ENCODE assay signal across 8 cellular contexts in the genomic region with DNA sequence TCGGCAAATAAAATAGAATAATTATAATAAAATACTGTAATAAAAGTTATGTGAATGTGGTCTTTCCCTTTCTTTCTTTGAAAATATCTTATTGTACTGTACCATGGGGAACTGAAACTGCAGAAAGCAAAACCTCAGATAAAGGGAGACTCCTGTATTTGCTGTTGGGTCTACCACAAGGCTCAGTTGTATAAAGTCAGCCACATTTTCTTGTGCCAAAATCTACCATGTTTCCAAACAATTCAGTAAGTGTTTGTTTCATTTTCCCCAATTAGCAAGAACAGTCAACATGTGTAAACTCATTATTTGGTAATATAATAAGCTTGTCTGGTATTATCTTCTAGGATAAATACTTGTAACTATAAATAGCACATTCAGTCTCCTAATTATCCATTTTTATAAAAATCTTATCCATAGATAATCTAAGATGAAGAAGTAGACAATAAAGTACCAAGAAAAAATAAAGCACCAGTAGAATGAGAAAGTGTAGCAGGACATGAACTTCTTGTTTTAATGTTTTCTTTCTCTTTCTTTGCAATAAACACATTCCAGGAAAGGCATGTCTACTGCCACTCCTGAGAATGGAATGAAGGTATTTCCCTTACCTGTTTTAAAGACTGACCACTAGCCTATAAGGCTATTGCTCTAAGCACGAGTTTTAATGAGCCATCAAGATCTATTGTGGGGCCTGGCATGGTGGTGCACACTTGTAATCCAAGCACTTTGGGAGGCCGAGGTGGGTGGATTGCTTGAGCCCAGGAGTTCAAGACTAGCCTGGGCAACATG. TPM values are rescaled to one million over a fixed set of nuclear protein-coding genes. Genes with fewer than 3 reads are reported as not detected.
DNase-seq lines count a peak whose midpoint lies in the region; ATAC-seq and TF ChIP-seq lines count a peak whose summit lies in the region.

No MANE protein-coding gene starts in this region.

- peak; percentile 80 for ATAC-seq in GM21447 (IDR thresholded peaks at IDR 0.05; ENCODE audit: unreplicated experiment)
- peak; percentile 66 for ATAC-seq in HG03196 (IDR thresholded peaks at IDR 0.05; ENCODE audit: unreplicated experiment)

- H3K27ac ChIP-seq in esophagus squamous epithelium = no peak overlapping the region

- WGBS in esophagus squamous epithelium, 2 donors = 67 to 77% methylated on average over 3 of the region's 3 CpGs

- H3K36me3 ChIP-seq in esophagus squamous epithelium = no peaks in the 10 kb centered on the region

- no peaks in the 10 kb centered on the region for H3K9me3 ChIP-seq in esophagus squamous epithelium

- no peaks in the 10 kb centered on the region for H3K27me3 ChIP-seq in esophagus squamous epithelium

- DNase-seq in GM12865 (ENCODE audit: low read depth) (peak; percentile 80), SIG-M5 treated with dmso at 0.1 percent for 504 hours (lab: John Stamatoyannopoulos, UW; ENCODE audit: unreplicated experiment) (peak; percentile 64), NCI-H524 treated with DMSO at 0.1 percent for 48 hours (lab: John Stamatoyannopoulos, UW) (no peak), HuH-7 (ENCODE audit: low spot score) (no peak), esophagus squamous epithelium (lab: John Stamatoyannopoulos, UW) (no peak), SW 1271 (lab: John Stamatoyannopoulos, UW) (no peak)

- intact Hi-C loops in esophagus squamous epithelium (cut with DNase I) = no loop called here

- TF ChIP-seq POLR2A in esophagus squamous epithelium (IDR thresholded peaks at IDR 0.05) = no peak

- no peak overlapping the region for H3K4me3 ChIP-seq in GM12865 (ENCODE audit: low read depth, low read length)
- H3K4me3 ChIP-seq in esophagus squamous epithelium = no peak overlapping the region

- TF ChIP-seq CTCF in GM12865 (IDR thresholded peaks at IDR 0.05; ENCODE audit: insufficient read depth, low read depth, low read length, missing control alignments) (no peak), esophagus squamous epithelium (IDR thresholded peaks at IDR 0.05) (no peak)

- no peaks in the 10 kb centered on the region for H3K4me1 ChIP-seq in esophagus squamous epithelium

RNA-seq across cellular contexts. Expression of a gene that starts 15.0 kb away (rescaled TPM):
- total RNA-seq in esophagus squamous epithelium = 10 to 100 TPM; 15.2 to 34.0 (median 25.2) TPM

Comparison
In these comparisons a context has a peak if more than half of its experiments do, and no peak if none do; other contexts are left out.
1. DNase-seq: peak in GM12865 (single experiment) and SIG-M5 treated with dmso at 0.1 percent for 504 hours (single experiment); none in NCI-H524 treated with DMSO at 0.1 percent for 48 hours (single experiment), HuH-7 (single experiment), esophagus squamous epithelium (single experiment) and SW 1271 (0 of 2).